In the genomic region with DNA sequence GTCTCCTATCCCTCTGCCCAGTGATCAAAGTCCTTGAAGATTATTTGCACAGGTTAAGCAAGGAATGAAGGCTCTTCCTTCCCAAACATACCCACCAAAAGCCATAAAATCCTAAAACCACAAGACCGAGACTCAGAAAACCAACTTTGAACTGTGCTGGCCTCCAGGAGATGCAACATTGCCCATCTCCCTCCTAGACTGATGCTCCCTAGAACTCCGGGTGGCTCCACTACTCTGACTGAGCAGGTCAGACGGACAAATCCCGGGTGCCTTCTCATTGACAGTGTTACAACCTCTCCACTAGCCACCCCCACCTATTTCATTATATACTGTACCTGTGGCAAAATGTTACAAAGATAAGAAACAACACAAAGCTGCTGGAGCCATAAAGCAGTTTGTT, we compare ENCODE assay signal across 2 cellular contexts.
TF ChIP-seq lines count a peak whose summit lies in the region.

No MANE protein-coding gene starts in this region.

TF ChIP-seq in A549, 52 proteins besides CTCF, POLR2A, EP300 and RAD21:
- TF ChIP-seq POLR2AphosphoS2 (conservative IDR thresholded peaks at IDR 0.05; ENCODE audit: low read length) (no peak), ESRRA (IDR thresholded peaks at IDR 0.05; ENCODE audit: borderline replicate concordance, low read length) (no peak)
TF ChIP-seq in A549: peak in this region for 0.

TF ChIP-seq in IMR-90, 13 proteins besides CTCF, POLR2A, EP300 and RAD21:
- TF ChIP-seq MAFK (IDR thresholded peaks at IDR 0.05; ENCODE audit: low read depth, low read length) (no peak), FOS (IDR thresholded peaks at IDR 0.05; ENCODE audit: low read depth, low read length) (no peak), CHD1 (IDR thresholded peaks at IDR 0.05; ENCODE audit: low read depth, low read length) (no peak), RCOR1 (IDR thresholded peaks at IDR 0.05; ENCODE audit: insufficient replicate concordance, low read length) (no peak), MAZ (IDR thresholded peaks at IDR 0.05; ENCODE audit: borderline replicate concordance, low read depth, low read length) (no peak)
- TF ChIP-seq, protein P1, sequence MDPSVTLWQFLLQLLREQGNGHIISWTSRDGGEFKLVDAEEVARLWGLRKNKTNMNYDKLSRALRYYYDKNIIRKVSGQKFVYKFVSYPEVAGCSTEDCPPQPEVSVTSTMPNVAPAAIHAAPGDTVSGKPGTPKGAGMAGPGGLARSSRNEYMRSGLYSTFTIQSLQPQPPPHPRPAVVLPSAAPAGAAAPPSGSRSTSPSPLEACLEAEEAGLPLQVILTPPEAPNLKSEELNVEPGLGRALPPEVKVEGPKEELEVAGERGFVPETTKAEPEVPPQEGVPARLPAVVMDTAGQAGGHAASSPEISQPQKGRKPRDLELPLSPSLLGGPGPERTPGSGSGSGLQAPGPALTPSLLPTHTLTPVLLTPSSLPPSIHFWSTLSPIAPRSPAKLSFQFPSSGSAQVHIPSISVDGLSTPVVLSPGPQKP (IDR thresholded peaks at IDR 0.05; ENCODE audit: borderline replicate concordance, low read depth, low read length): no peak
- TF ChIP-seq, protein P2, sequence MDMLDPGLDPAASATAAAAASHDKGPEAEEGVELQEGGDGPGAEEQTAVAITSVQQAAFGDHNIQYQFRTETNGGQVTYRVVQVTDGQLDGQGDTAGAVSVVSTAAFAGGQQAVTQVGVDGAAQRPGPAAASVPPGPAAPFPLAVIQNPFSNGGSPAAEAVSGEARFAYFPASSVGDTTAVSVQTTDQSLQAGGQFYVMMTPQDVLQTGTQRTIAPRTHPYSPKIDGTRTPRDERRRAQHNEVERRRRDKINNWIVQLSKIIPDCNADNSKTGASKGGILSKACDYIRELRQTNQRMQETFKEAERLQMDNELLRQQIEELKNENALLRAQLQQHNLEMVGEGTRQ (IDR thresholded peaks at IDR 0.05; ENCODE audit: low read depth, low read length): no peak
